8 cellular contexts compared by ENCODE assay signal in genomic region chr1:54199765-54200518, GRCh38. TPM values are rescaled to one million over a fixed set of nuclear protein-coding genes. Genes with fewer than 3 reads are reported as not detected.
A peak's percentile ranks its signal among the peaks of the same experiment; 100 is the strongest.
DNase-seq lines count a peak whose midpoint lies in the region; ATAC-seq, FAIRE-seq and TF ChIP-seq lines count a peak whose summit lies in the region.

TSS of gene CYB5RL (minus strand) at chr1:54200030. CDS start at chr1:54195616, 4,414 bp downstream.
TSS of gene MRPL37 (plus strand) at chr1:54200167. CDS start at chr1:54200244, 77 bp downstream.

- POLR2A ChIA-PET in RWPE1 (lab: Yijun Ruan, JAX; ENCODE audit: low non-redundant PET) = interaction anchor here (0.9 kb wide), 1 partner anchor 63 kb away, joined by 3 read pairs; no protein-coding TSS in a partner anchor

- peak; percentile 99 for ATAC-seq in activated T-helper 17 cell treated with anti-CD3 and anti-CD28 coated beads, Interleukin-2, amount 50 U/mL, for 72 hours (replicated peaks)
- ATAC-seq in natural killer cell = peak; percentile 96 to 97 (median 96)

- DNase-seq in ELF-1 (ENCODE audit: low read depth, low spot score) (peak; percentile 98), H54 (ENCODE audit: insufficient read length, low spot score) (peak; percentile 97), LoVo (ENCODE audit: low spot score) (peak; percentile 97), RWPE1 (ENCODE audit: low spot score) (peak; percentile 100), fibroblast of pulmonary artery (ENCODE audit: low read depth) (peak; percentile 98), natural killer cell (peak; percentile 78)
- peak; percentile 79 to 91 (median 89) for DNase-seq in stimulated activated naive CD4-positive, alpha-beta T cell (lab: John Stamatoyannopoulos, UW)

- peak; percentile 48 for TF ChIP-seq POLR2A in H54 (IDR thresholded peaks at IDR 0.05; ENCODE audit: low read depth, low read length)

- H3K4me3 Mint-ChIP-seq in activated T-helper 17 cell treated with anti-CD3 and anti-CD28 coated beads, Interleukin-2, amount 50 U/mL, for 72 hours = peak within 1 kb of the TSS; percentile 98
- peak within 1 kb of the TSS; percentile 92 for H3K4me3 Mint-ChIP-seq in natural killer cell

- no peaks in the 10 kb centered on the region for H3K9me3 Mint-ChIP-seq in activated T-helper 17 cell treated with anti-CD3 and anti-CD28 coated beads, Interleukin-2, amount 50 U/mL, for 72 hours
- H3K9me3 Mint-ChIP-seq in natural killer cell = no peaks in the 10 kb centered on the region

- peak within 1 kb of the TSS; percentile 94 for H3K27ac Mint-ChIP-seq in activated T-helper 17 cell treated with anti-CD3 and anti-CD28 coated beads, Interleukin-2, amount 50 U/mL, for 72 hours
- H3K27ac Mint-ChIP-seq in natural killer cell = peak within 1 kb of the TSS; percentile 84 to 90

- H3K4me1 Mint-ChIP-seq in activated T-helper 17 cell treated with anti-CD3 and anti-CD28 coated beads, Interleukin-2, amount 50 U/mL, for 72 hours = peaks cover 23% of the 10 kb centered on the region
- peaks cover 34 to 36% of the 10 kb centered on the region in 2 donors for H3K4me1 Mint-ChIP-seq in natural killer cell

- peaks cover 44% of the 10 kb centered on the region for H3K36me3 Mint-ChIP-seq in activated T-helper 17 cell treated with anti-CD3 and anti-CD28 coated beads, Interleukin-2, amount 50 U/mL, for 72 hours (ENCODE audit: low read depth)
- no peaks in the 10 kb centered on the region for H3K36me3 Mint-ChIP-seq in natural killer cell

- no peaks in the 10 kb centered on the region for H3K27me3 Mint-ChIP-seq in activated T-helper 17 cell treated with anti-CD3 and anti-CD28 coated beads, Interleukin-2, amount 50 U/mL, for 72 hours
- no peaks in the 10 kb centered on the region for H3K27me3 Mint-ChIP-seq in natural killer cell (ENCODE audit: low read depth in 2 of 2)

- H3K4me3 ChIP-seq in fibroblast of pulmonary artery (replicated peaks; ENCODE audit: low read depth, low read length) = peak within 1 kb of the TSS; percentile 97

- no peak for TF ChIP-seq CTCF in RWPE1 (conservative IDR thresholded peaks at IDR 0.05; ENCODE audit: low read depth)
- TF ChIP-seq CTCF in fibroblast of pulmonary artery (IDR thresholded peaks at IDR 0.05; ENCODE audit: low read length, missing control alignments) = no peak
- TF ChIP-seq CTCF in natural killer cell (IDR thresholded peaks at IDR 0.05) = no peak

- peak; percentile 73 for FAIRE-seq in H54 (lab: Jason Lieb, UNC)

- intact Hi-C loops in natural killer cell (cut with micrococcal nuclease) = loop anchor here (1.0 to 10.0 kb wide), 2 partner anchors 207 to 285 kb away; no protein-coding TSS in a partner anchor

- CTCF ChIA-PET in RWPE1 (lab: Yijun Ruan, JAX) = interaction anchor here (0.5 to 1.2 kb wide), 3 partner anchors 12 to 76 kb away, joined by 3 to 7 read pairs (median 4); no protein-coding TSS in a partner anchor

- peak within 1 kb of the TSS; percentile 68 for H3K27ac ChIP-seq in RWPE1

RNA-seq across cellular contexts. Expression of gene CYB5RL, which starts in this region (rescaled TPM):
- total RNA-seq in activated T-helper 17 cell treated with anti-CD3 and anti-CD28 coated beads, Interleukin-2, amount 50 U/mL, for 72 hours = 10 to 100 TPM; 11.9 to 12.7 TPM
- total RNA-seq in natural killer cell = 1 to 10 TPM; 5.6 to 6.7 (median 6.2) TPM

RNA-seq across cellular contexts. Expression of gene MRPL37, which starts in this region (rescaled TPM):
- total RNA-seq in activated T-helper 17 cell treated with anti-CD3 and anti-CD28 coated beads, Interleukin-2, amount 50 U/mL, for 72 hours = 100 to 1,000 TPM; 115 to 164 TPM
- total RNA-seq in natural killer cell = 10 to 100 TPM; 23.0 to 31.9 (median 28.8) TPM

Comparison
In these comparisons a context has a peak if more than half of its experiments do, and no peak if none do; other contexts are left out.
1. Peak in every context shown above with its lines: DNase-seq, ATAC-seq, H3K4me3 ChIP-seq and H3K27ac ChIP-seq.